ENCODE assay signal across 29 cellular contexts in the genomic region with DNA sequence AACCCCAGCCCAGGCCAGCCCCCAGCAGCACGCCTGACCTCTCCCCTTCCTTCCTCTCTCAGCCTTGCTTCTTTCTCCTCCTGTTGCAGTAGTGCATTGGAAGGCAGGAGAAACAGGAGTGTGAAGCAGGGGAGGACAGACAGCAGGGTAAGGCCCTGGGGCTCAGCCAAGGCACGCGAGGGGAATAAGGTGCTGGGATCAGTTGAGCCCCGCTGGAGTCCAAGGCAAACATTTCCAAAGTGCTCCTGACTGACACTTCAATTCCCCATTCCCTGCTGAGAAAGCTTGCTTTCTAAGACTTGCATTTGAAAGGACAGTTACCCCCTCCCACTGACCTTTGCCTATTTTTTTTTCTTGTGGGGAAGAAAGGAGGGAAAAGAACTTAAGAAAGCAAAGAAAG.
DNase-seq lines count a peak whose midpoint lies in the region; ATAC-seq and TF ChIP-seq lines count a peak whose summit lies in the region.
"Had no signal": no experiment of that assay in that cellular context is flagged by ENCODE, and none has a peak within 500 bp of the region (broad histone marks: within the 10 kb centered on the region; RNA-seq: fewer than 3 reads in every experiment).

No MANE protein-coding gene starts in this region.

- H3K9me3 Mint-ChIP-seq in WTC11 (no peaks in the 10 kb centered on the region), progenitor cell of endocrine pancreas (ENCODE audit: low read depth) (no peaks in the 10 kb centered on the region)
- H3K9me3 Mint-ChIP-seq: activated CD4-positive, alpha-beta memory T cell treated with anti-CD3 and anti-CD28 coated beads for 36 hours; activated T-cell treated with anti-CD3 and anti-CD28 coated beads, Interleukin-2, amount 50 U/mL, for 72 hours; nephron; type B pancreatic cell had no signal

- TF ChIP-seq CTCF in WTC11 (IDR thresholded peaks at IDR 0.05) = no peak
- no peak for TF ChIP-seq CTCF in progenitor cell of endocrine pancreas (IDR thresholded peaks at IDR 0.05; ENCODE audit: unreplicated experiment)

- no peaks in the 10 kb centered on the region for H3K27me3 ChIP-seq in HUES48 (ENCODE audit: control insufficient read depth, insufficient read depth, low read length)
- H3K27me3 ChIP-seq in iPS-20b (ENCODE audit: insufficient read depth, low read length) = 0 out of 2 replicates have a peak, but pooled peaks cover 5% of the 10 kb centered on the region
- H3K27me3 ChIP-seq: BLaER1 treated with 17β-estradiol and CSF1 and Interleukin-3, amounts not matched to agents 10 nM and 100 nM; pancreas; Peyer's patch had no signal

- H3K4me3 ChIP-seq in HUES48 (ENCODE audit: low read depth, low read length) = peak overlapping the region; percentile 21; the same call in 1 of the 2 replicates
- peak overlapping the region; percentile 53; the same call in 1 of the 2 replicates for H3K4me3 ChIP-seq in iPS-20b (ENCODE audit: low read length)
- H3K4me3 ChIP-seq: BLaER1 treated with 17β-estradiol and CSF1 and Interleukin-3, amounts not matched to agents 10 nM and 100 nM; pancreas; Peyer's patch; skin epidermis had no signal

- H3K9ac ChIP-seq in HUES48 (ENCODE audit: low read depth, low read length) (no peak overlapping the region), iPS-20b (ENCODE audit: low read depth, low read length) (peak overlapping the region; percentile 39)
- H3K9ac ChIP-seq: BLaER1 treated with 17β-estradiol and CSF1 and Interleukin-3, amounts not matched to agents 10 nM and 100 nM had no signal

- H3K4me1 ChIP-seq in HUES48 (ENCODE audit: control insufficient read depth, insufficient read depth, low read length) (peaks cover 38% of the 10 kb centered on the region), iPS-20b (ENCODE audit: insufficient read depth, low read length) (peaks cover 35% of the 10 kb centered on the region)
- H3K4me1 ChIP-seq: Caco-2, pancreas, Peyer's patch had no signal

- H3K27me3 Mint-ChIP-seq in WTC11 (ENCODE audit: low read depth) (peaks cover 40% of the 10 kb centered on the region), progenitor cell of endocrine pancreas (peaks cover 16% of the 10 kb centered on the region)
- H3K27me3 Mint-ChIP-seq: activated CD4-positive, alpha-beta memory T cell treated with anti-CD3 and anti-CD28 coated beads for 36 hours had no signal

- H3K4me1 Mint-ChIP-seq in WTC11 (peaks cover 68% of the 10 kb centered on the region), progenitor cell of endocrine pancreas (ENCODE audit: low read depth) (peaks cover 7% of the 10 kb centered on the region)
- H3K4me1 Mint-ChIP-seq: T-helper 17 cell had no signal

- H3K9me3 ChIP-seq in HUES48 (ENCODE audit: control insufficient read depth, insufficient read depth, low read length) (no peaks in the 10 kb centered on the region), iPS-20b (ENCODE audit: insufficient read depth, low read depth, low read length) (no peaks in the 10 kb centered on the region)
- H3K9me3 ChIP-seq: BLaER1 treated with 17β-estradiol and CSF1 and Interleukin-3, amounts not matched to agents 10 nM and 100 nM; Caco-2; pancreas; Peyer's patch had no signal

- ATAC-seq in WTC11 (peak; percentile 88), HG02623 (IDR thresholded peaks at IDR 0.05; ENCODE audit: unreplicated experiment) (no peak), GM21825 (IDR thresholded peaks at IDR 0.05; ENCODE audit: unreplicated experiment) (no peak)
- ATAC-seq: activated CD4-positive, CD25-positive, alpha-beta regulatory T cell treated with anti-CD3 and anti-CD28 coated beads, Interleukin-2, amount 50 U/mL, for 24 hours; activated T-cell treated with anti-CD3 and anti-CD28 coated beads, Interleukin-2, amount 50 U/mL, for 72 hours; HCT116; left cardiac atrium; pancreas; T-helper 17 cell had no signal

- H3K36me3 Mint-ChIP-seq in WTC11 = no peaks in the 10 kb centered on the region; the same call in 1 of the 2 replicates
- H3K36me3 Mint-ChIP-seq in progenitor cell of endocrine pancreas (ENCODE audit: insufficient read depth) = no peaks in the 10 kb centered on the region
- H3K36me3 Mint-ChIP-seq: activated CD4-positive, alpha-beta memory T cell treated with anti-CD3 and anti-CD28 coated beads for 36 hours; type B pancreatic cell had no signal

- H3K27ac ChIP-seq in HUES48 (ENCODE audit: low read depth, low read length) = peak overlapping the region; percentile 92
- peak overlapping the region; percentile 16 for H3K27ac ChIP-seq in iPS-20b (ENCODE audit: low read length)
- H3K27ac ChIP-seq: BLaER1 treated with 17β-estradiol and CSF1 and Interleukin-3, amounts not matched to agents 10 nM and 100 nM; pancreas; Peyer's patch; skin epidermis had no signal

- no peaks in the 10 kb centered on the region for H3K36me3 ChIP-seq in HUES48 (ENCODE audit: control insufficient read depth, insufficient read depth, low read length)
- H3K36me3 ChIP-seq in iPS-20b (ENCODE audit: insufficient read depth, low read depth, low read length) = no peaks in the 10 kb centered on the region
- H3K36me3 ChIP-seq: BLaER1 treated with 17β-estradiol and CSF1 and Interleukin-3, amounts not matched to agents 10 nM and 100 nM; pancreas; Peyer's patch had no signal

- H3K4me3 Mint-ChIP-seq in WTC11 (peak overlapping the region; percentile 47), progenitor cell of endocrine pancreas (ENCODE audit: low read depth) (no peak overlapping the region)
- H3K4me3 Mint-ChIP-seq: activated CD4-positive, alpha-beta memory T cell treated with anti-CD3 and anti-CD28 coated beads for 36 hours; activated T-cell treated with anti-CD3 and anti-CD28 coated beads, Interleukin-2, amount 50 U/mL, for 72 hours; nephron; T-helper 17 cell; type B pancreatic cell had no signal

- peak; percentile 53 for DNase-seq in WTC11 (ENCODE audit: low spot score)
- DNase-seq in progenitor cell of endocrine pancreas (ENCODE audit: low spot score, unreplicated experiment) = no peak
- no peak for DNase-seq in GOT3 (lab: John Stamatoyannopoulos, UW)
- DNase-seq: activated CD4-positive, alpha-beta memory T cell treated with anti-CD3 and anti-CD28 coated beads for 36 hours; activated naive CD4-positive, alpha-beta T cell; activated T-cell treated with anti-CD3 and anti-CD28 coated beads, Interleukin-2, amount 50 U/mL, for 72 hours; Caco-2; caudate nucleus; cortex of kidney; left cardiac atrium; NCI-H1092; NCI-H1694 treated with DMSO at 0.1 percent for 48 hours; NCI-H2171 treated with DMSO at 0.1 percent for 48 hours; NCI-H526 treated with DMSO at 0.1 percent for 48 hours; pancreas; Peyer's patch; SHP77; stimulated activated naive CD4-positive, alpha-beta T cell; T-helper 17 cell had no signal

- H3K27ac Mint-ChIP-seq in WTC11 = peak overlapping the region; percentile 84
- peak overlapping the region; percentile 20 for H3K27ac Mint-ChIP-seq in progenitor cell of endocrine pancreas
- H3K27ac Mint-ChIP-seq: activated CD4-positive, alpha-beta memory T cell treated with anti-CD3 and anti-CD28 coated beads for 36 hours; activated T-cell treated with anti-CD3 and anti-CD28 coated beads, Interleukin-2, amount 50 U/mL, for 72 hours; T-helper 17 cell; type B pancreatic cell had no signal

- POLR2A ChIA-PET in WTC11 (lab: Charles Lee) = interaction anchor here (0.6 to 2.0 kb wide), 2 partner anchors 108 to 210 kb away, joined by 3 to 5 read pairs; no protein-coding TSS in a partner anchor

- CTCF ChIA-PET in WTC11 (lab: Charles Lee) = interaction anchor here (0.9 to 4.9 kb wide), 8 partner anchors 13 to 505 kb away, joined by 3 to 109 read pairs (median 10); a partner anchor contains a TSS

TF ChIP-seq in WTC11, 78 proteins besides CTCF, POLR2A, EP300 and RAD21 (continues in another document):
- TF ChIP-seq ZNF219 (CRISPR knock-in tag; IDR thresholded peaks at IDR 0.05; ENCODE audit: borderline replicate concordance) (peak; percentile 43; the same call in 1 of the 2 replicates), ETV6 (CRISPR knock-in tag; IDR thresholded peaks at IDR 0.05) (0 out of 2 replicates have a peak, but pooled peaks have one; percentile 52), ZNF423 (CRISPR knock-in tag; IDR thresholded peaks at IDR 0.05) (peak; percentile 93), SP1 (CRISPR knock-in tag; conservative IDR thresholded peaks at IDR 0.05) (peak; percentile 52)
- TF ChIP-seq, protein P1, sequence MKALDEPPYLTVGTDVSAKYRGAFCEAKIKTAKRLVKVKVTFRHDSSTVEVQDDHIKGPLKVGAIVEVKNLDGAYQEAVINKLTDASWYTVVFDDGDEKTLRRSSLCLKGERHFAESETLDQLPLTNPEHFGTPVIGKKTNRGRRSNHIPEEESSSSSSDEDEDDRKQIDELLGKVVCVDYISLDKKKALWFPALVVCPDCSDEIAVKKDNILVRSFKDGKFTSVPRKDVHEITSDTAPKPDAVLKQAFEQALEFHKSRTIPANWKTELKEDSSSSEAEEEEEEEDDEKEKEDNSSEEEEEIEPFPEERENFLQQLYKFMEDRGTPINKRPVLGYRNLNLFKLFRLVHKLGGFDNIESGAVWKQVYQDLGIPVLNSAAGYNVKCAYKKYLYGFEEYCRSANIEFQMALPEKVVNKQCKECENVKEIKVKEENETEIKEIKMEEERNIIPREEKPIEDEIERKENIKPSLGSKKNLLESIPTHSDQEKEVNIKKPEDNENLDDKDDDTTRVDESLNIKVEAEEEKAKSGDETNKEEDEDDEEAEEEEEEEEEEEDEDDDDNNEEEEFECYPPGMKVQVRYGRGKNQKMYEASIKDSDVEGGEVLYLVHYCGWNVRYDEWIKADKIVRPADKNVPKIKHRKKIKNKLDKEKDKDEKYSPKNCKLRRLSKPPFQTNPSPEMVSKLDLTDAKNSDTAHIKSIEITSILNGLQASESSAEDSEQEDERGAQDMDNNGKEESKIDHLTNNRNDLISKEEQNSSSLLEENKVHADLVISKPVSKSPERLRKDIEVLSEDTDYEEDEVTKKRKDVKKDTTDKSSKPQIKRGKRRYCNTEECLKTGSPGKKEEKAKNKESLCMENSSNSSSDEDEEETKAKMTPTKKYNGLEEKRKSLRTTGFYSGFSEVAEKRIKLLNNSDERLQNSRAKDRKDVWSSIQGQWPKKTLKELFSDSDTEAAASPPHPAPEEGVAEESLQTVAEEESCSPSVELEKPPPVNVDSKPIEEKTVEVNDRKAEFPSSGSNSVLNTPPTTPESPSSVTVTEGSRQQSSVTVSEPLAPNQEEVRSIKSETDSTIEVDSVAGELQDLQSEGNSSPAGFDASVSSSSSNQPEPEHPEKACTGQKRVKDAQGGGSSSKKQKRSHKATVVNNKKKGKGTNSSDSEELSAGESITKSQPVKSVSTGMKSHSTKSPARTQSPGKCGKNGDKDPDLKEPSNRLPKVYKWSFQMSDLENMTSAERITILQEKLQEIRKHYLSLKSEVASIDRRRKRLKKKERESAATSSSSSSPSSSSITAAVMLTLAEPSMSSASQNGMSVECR (CRISPR knock-in tag; IDR thresholded peaks at IDR 0.05; ENCODE audit: borderline replicate concordance) = no peak
